Comparison of ENCODE assay signal across 17 cellular contexts in genomic region chr15:44265757-44266156, GRCh38. TPM values are rescaled to one million over a fixed set of nuclear protein-coding genes. Genes with fewer than 3 reads are reported as not detected.
DNase-seq lines count a peak whose midpoint lies in the region; ATAC-seq, FAIRE-seq and TF ChIP-seq lines count a peak whose summit lies in the region.
"Had no signal": no experiment of that assay in that cellular context is flagged by ENCODE, and none has a peak within 500 bp of the region (broad histone marks: within the 10 kb centered on the region; RNA-seq: fewer than 3 reads in every experiment).

No MANE protein-coding gene starts in this region.

- DNase-seq in ELR (ENCODE audit: low read depth) (peak; percentile 21), HTR-8/SVneo (ENCODE audit: insufficient read length, low spot score) (peak; percentile 11), RPMI8226 (peak; percentile 8), epithelial cell of proximal tubule (ENCODE audit: low read depth) (no peak), NCI-H1105 treated with DMSO at 0.1 percent for 48 hours (lab: John Stamatoyannopoulos, UW) (no peak), 8988T (no peak)
- DNase-seq: activated gamma-delta T cell treated with Interleukin-2 at 50 U/mL for 16 hours; Calu3; GF-D8; left cardiac atrium; natural killer cell; NCI-H1092 treated with DMSO at 0.1 percent for 48 hours; NCI-H526 treated with DMSO at 0.1 percent for 48 hours; posterior cingulate gyrus; stimulated activated CD4-positive, alpha-beta T cell treated with anti-CD3 and anti-CD28 coated beads, Interleukin-2, amount 100 ng/mL, for 24 hours had no signal

- TF ChIP-seq CTCF in epithelial cell of proximal tubule (conservative IDR thresholded peaks at IDR 0.05; ENCODE audit: low read depth, low read length), result peak; percentile 32

- no peak overlapping the region for H3K4me3 ChIP-seq in epithelial cell of proximal tubule (ENCODE audit: low read depth, low read length)

- FAIRE-seq in HTR-8/SVneo (lab: Jason Lieb, UNC), result no peak

- no peak for ATAC-seq in HG03039 (IDR thresholded peaks at IDR 0.05; ENCODE audit: unreplicated experiment)
- ATAC-seq in HG03135 (IDR thresholded peaks at IDR 0.05; ENCODE audit: unreplicated experiment), result no peak
- ATAC-seq: left cardiac atrium, natural killer cell had no signal

RNA-seq across cellular contexts. Expression of gene GOLM2, which starts 22.8 kb away (rescaled TPM):
- 22.9 and 36.5 TPM in 2 replicates for total RNA-seq in epithelial cell of proximal tubule

Comparison
In these comparisons a context has a peak if more than half of its experiments do, and no peak if none do; other contexts are left out.
1. DNase-seq: peak in ELR (single experiment), HTR-8/SVneo (single experiment) and RPMI8226 (single experiment); none in epithelial cell of proximal tubule (single experiment), NCI-H1105 treated with DMSO at 0.1 percent for 48 hours (single experiment) and 8988T (single experiment).